20 cellular contexts compared by ENCODE assay signal in genomic region chr5:66742896-66743247, GRCh38.
DNase-seq lines count a peak whose midpoint lies in the region; ATAC-seq, FAIRE-seq and TF ChIP-seq lines count a peak whose summit lies in the region.
"Had no signal": no experiment of that assay in that cellular context is flagged by ENCODE, and none has a peak within 500 bp of the region (broad histone marks: within the 10 kb centered on the region; RNA-seq: fewer than 3 reads in every experiment).

No MANE protein-coding gene starts in this region.

- FAIRE-seq in HepG2 (lab: Jason Lieb, UNC), result no peak
- FAIRE-seq: G401.6 had no signal

- H3K36me3 Mint-ChIP-seq in activated T-cell treated with anti-CD3 and anti-CD28 coated beads, Interleukin-2, amount 50 U/mL, for 72 hours (ENCODE audit: insufficient read depth in 2 of 2), result peaks cover 0 to 2% of the 10 kb centered on the region in 2 donors

- H4K20me1 ChIP-seq in HepG2 (ENCODE audit: insufficient read depth, low read length), result no peaks in the 10 kb centered on the region

- H3K36me3 ChIP-seq in right lobe of liver (no peaks in the 10 kb centered on the region), HepG2 (replicated peaks in 1 of 2; ENCODE audit: control insufficient read depth in 1 of 2, insufficient read depth in 2 of 2, low read length in 2 of 2) (no peaks in the 10 kb centered on the region), lower lobe of right lung (no peaks in the 10 kb centered on the region)
- H3K36me3 ChIP-seq: SJSA1 had no signal

- no peak overlapping the region for H3K4me3 Mint-ChIP-seq in activated T-cell treated with anti-CD3 and anti-CD28 coated beads, Interleukin-2, amount 50 U/mL, for 72 hours
- H3K4me3 Mint-ChIP-seq: H9 had no signal

- no peak for TF ChIP-seq RAD21 in HepG2 (CRISPR knock-in tag; IDR thresholded peaks at IDR 0.05)

- H3K27ac Mint-ChIP-seq in activated T-cell treated with anti-CD3 and anti-CD28 coated beads, Interleukin-2, amount 50 U/mL, for 72 hours, result no peak overlapping the region

- H3K4me2 ChIP-seq in HepG2 (ENCODE audit: low read depth, low read length), result no peak overlapping the region

- H3K4me1 ChIP-seq in right lobe of liver (peaks cover 0 to 25% (median 0%) of the 10 kb centered on the region in 4 donors), HepG2 (ENCODE audit: insufficient read depth, low read length) (peaks cover 14% of the 10 kb centered on the region), lower lobe of right lung (peaks cover 40% of the 10 kb centered on the region)
- H3K4me1 ChIP-seq: SJSA1 had no signal

- H3K27me3 ChIP-seq in right lobe of liver, result no peaks in the 10 kb centered on the region
- peaks cover 0 to 8% of the 10 kb centered on the region in 2 experiments; a peak in 4 of 5 replicates for H3K27me3 ChIP-seq in HepG2 (ENCODE audit: control insufficient read depth in 1 of 2, insufficient read depth in 2 of 2, low read length in 2 of 2)
- H3K27me3 ChIP-seq in lower lobe of right lung (ENCODE audit: low read depth), result no peaks in the 10 kb centered on the region
- H3K27me3 ChIP-seq: SJSA1 had no signal

- TF ChIP-seq CTCF in right lobe of liver (IDR thresholded peaks at IDR 0.05) (no peak), HepG2 (CRISPR knock-in tag; IDR thresholded peaks at IDR 0.05) (no peak), lower lobe of right lung (IDR thresholded peaks at IDR 0.05) (no peak)

- no peak overlapping the region for H2AFZ ChIP-seq in HepG2 (ENCODE audit: low read length)

- no peak overlapping the region for H3K9ac ChIP-seq in HepG2 (ENCODE audit: insufficient read depth, low read depth, low read length)

- peaks cover 20% of the 10 kb centered on the region for H3K27me3 Mint-ChIP-seq in activated T-cell treated with anti-CD3 and anti-CD28 coated beads, Interleukin-2, amount 50 U/mL, for 72 hours (ENCODE audit: low read depth)

- TF ChIP-seq EP300 in HepG2 (IDR thresholded peaks at IDR 0.05; ENCODE audit: low read depth in 2 of 2, low read length in 2 of 2), result no peak
- TF ChIP-seq EP300 in HepG2 (CRISPR knock-in tag; IDR thresholded peaks at IDR 0.05; ENCODE audit: borderline replicate concordance), result no peak

- intact Hi-C loops in right lobe of liver (cut with DNase I), result no loop called here
- intact Hi-C loops in HepG2 (cut with micrococcal nuclease; ENCODE audit: unreplicated experiment), result no loop called here
- intact Hi-C loops in lower lobe of right lung (cut with DNase I), result no loop called here

- DNase-seq in right lobe of liver (no peak), HepG2 (ENCODE audit: low spot score) (no peak), caudate nucleus (lab: John Stamatoyannopoulos, UW) (no peak), lower lobe of right lung (no peak)
- no peak for DNase-seq in activated T-cell treated with anti-CD3 and anti-CD28 coated beads, Interleukin-2, amount 50 U/mL, for 72 hours
- DNase-seq: DND-41, H9, Karpas-422, MM.1S, NCI-H1092, NCI-H1436 treated with DMSO at 0.1 percent for 48 hours, NCI-H2029, NCI-H345, NCI-H524 treated with DMSO at 0.1 percent for 48 hours, PC-3 had no signal

- CTCF ChIA-PET in HepG2 (lab: Yijun Ruan, JAX; ENCODE audit: low intra/inter-chr PET ratio, low total read pairs), result no interaction called here

- whole genome bisulfite sequencing in right lobe of liver (ENCODE audit: insufficient coverage, low coverage, low lambda C conversion rate, missing lambda C conversion rate), result 50% methylated on average over 5 of the region's 5 CpGs
- WGBS in HepG2 (ENCODE audit: low lambda C conversion rate), result 70% methylated on average over 5 of the region's 5 CpGs

- POLR2A ChIA-PET in HepG2 (lab: Yijun Ruan, JAX), result no interaction called here

- in situ Hi-C loops in HepG2 (cut with HindIII; ENCODE audit: extremely low pct_ligation_motif_present, low pct_unique_long_range_greater_than_20kb), result no loop called here

- peak overlapping the region in 1 of 3 donors; percentile 42 for H3K27ac ChIP-seq in right lobe of liver
- no peak overlapping the region for H3K27ac ChIP-seq in HepG2 (ENCODE audit: extremely low read length, insufficient read depth, low read length)
- peak overlapping the region; percentile 8 for H3K27ac ChIP-seq in caudate nucleus (ENCODE audit: low read depth, low read length)
- peak overlapping the region; percentile 48 for H3K27ac ChIP-seq in lower lobe of right lung
- H3K27ac ChIP-seq: RWPE1, SJSA1 had no signal

- H3K4me3 ChIP-seq in right lobe of liver (no peak overlapping the region), HepG2 (replicated peaks in 1 of 3; ENCODE audit: insufficient read depth in 1 of 3, low read depth in 2 of 3, low read length in 3 of 3) (no peak overlapping the region), lower lobe of right lung (no peak overlapping the region)
- H3K4me3 ChIP-seq: SJSA1 had no signal

- peaks cover 27% of the 10 kb centered on the region for H3K4me1 Mint-ChIP-seq in activated T-cell treated with anti-CD3 and anti-CD28 coated beads, Interleukin-2, amount 50 U/mL, for 72 hours (ENCODE audit: low read depth)
- H3K4me1 Mint-ChIP-seq: H9 had no signal

- peak; percentile 21 to 69 (median 62) for ATAC-seq in right lobe of liver
- ATAC-seq in HepG2, result no peak
- ATAC-seq in lower lobe of right lung, result no peak
- no peak for ATAC-seq in GM19455 (IDR thresholded peaks at IDR 0.05; ENCODE audit: unreplicated experiment)
- no peak for ATAC-seq in HG03520 (IDR thresholded peaks at IDR 0.05; ENCODE audit: unreplicated experiment)
- no peak for ATAC-seq in activated T-cell treated with anti-CD3 and anti-CD28 coated beads, Interleukin-2, amount 50 U/mL, for 72 hours (replicated peaks in 1 of 2)
- ATAC-seq: PC-3 had no signal

- TF ChIP-seq POLR2A in right lobe of liver (IDR thresholded peaks at IDR 0.05) (no peak), HepG2 (IDR thresholded peaks at IDR 0.05; ENCODE audit: insufficient read depth in 1 of 2, low read depth in 2 of 2, low read length in 2 of 2) (no peak)

- no peaks in the 10 kb centered on the region for H3K79me2 ChIP-seq in HepG2 (ENCODE audit: insufficient read depth, low read length)

- no TSS peak for BruUV-seq in HepG2 (replicated peaks; lab: Mats Ljungman, UMichigan)

- H3K9me3 Mint-ChIP-seq in activated T-cell treated with anti-CD3 and anti-CD28 coated beads, Interleukin-2, amount 50 U/mL, for 72 hours, result peaks cover 0 to 4% of the 10 kb centered on the region in 2 donors
- H3K9me3 Mint-ChIP-seq: H9 had no signal

- H3K9me3 ChIP-seq in right lobe of liver, result no peaks in the 10 kb centered on the region
- H3K9me3 ChIP-seq in HepG2 (ENCODE audit: low read length), result no peaks in the 10 kb centered on the region
- no peaks in the 10 kb centered on the region for H3K9me3 ChIP-seq in lower lobe of right lung
- H3K9me3 ChIP-seq: SJSA1 had no signal

TF ChIP-seq in HepG2, 621 proteins besides CTCF, POLR2A, EP300 and RAD21:
- TF ChIP-seq USF2 (IDR thresholded peaks at IDR 0.05; ENCODE audit: low read depth, low read length), result no peak
- TF ChIP-seq USF2 (CRISPR knock-in tag; IDR thresholded peaks at IDR 0.05; ENCODE audit: borderline replicate concordance), result no peak
- TF ChIP-seq SPEN (CRISPR knock-in tag; IDR thresholded peaks at IDR 0.05; ENCODE audit: low read depth), result no peak
- TF ChIP-seq ZNF816 (CRISPR knock-in tag; IDR thresholded peaks at IDR 0.05; ENCODE audit: borderline replicate concordance), result no peak
- no peak for TF ChIP-seq REXO4 (CRISPR knock-in tag; IDR thresholded peaks at IDR 0.05; ENCODE audit: borderline replicate concordance)
- TF ChIP-seq NR2F6 (IDR thresholded peaks at IDR 0.05), result no peak
- no peak for TF ChIP-seq NR2F6 (CRISPR knock-in tag; IDR thresholded peaks at IDR 0.05)
- no peak for TF ChIP-seq CC2D1A (CRISPR knock-in tag; IDR thresholded peaks at IDR 0.05)

Comparison
In these comparisons a context has a peak if more than half of its experiments do, and no peak if none do; other contexts are left out.
1. ATAC-seq: peak in right lobe of liver (4 of 4); none in HepG2 (single experiment), lower lobe of right lung (0 of 2), GM19455 (single experiment), HG03520 (single experiment) and activated T-cell treated with anti-CD3 and anti-CD28 coated beads, Interleukin-2, amount 50 U/mL, for 72 hours (0 of 2).